In the genomic region with DNA sequence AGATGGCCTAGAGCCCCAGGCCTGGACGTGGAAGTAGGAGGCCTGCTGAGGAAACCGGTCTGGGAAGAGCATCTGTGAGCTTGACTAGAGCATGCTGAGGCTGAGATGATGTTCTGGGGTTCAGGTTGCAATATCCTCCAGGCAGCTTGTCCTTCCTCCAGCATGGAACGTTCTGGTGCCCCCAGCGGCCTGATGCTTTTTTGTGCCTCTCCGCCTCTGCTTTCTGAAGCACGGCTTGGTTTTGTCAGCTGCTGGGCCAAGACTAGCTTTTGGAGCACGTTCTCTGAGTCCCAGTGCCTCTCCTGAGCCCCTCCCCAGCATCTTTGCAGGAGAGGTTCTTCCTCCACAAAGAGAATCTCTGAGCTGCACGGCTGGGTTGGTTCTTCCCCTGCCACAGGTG, we compare ENCODE assay signal across 32 cellular contexts.
"Had no signal": no experiment of that assay in that cellular context is flagged by ENCODE, and none has a peak within 500 bp of the region (broad histone marks: within the 10 kb centered on the region; RNA-seq: fewer than 3 reads in every experiment).

No MANE protein-coding gene starts in this region.

- H3K4me1 Mint-ChIP-seq: activated CD4-positive, alpha-beta memory T cell treated with anti-CD3 and anti-CD28 coated beads, Interleukin-2, amount 10 ng/mL, durations not matched to agents 7 days and 5 days; activated CD8-positive, alpha-beta memory T cell treated with anti-CD3 and anti-CD28 coated beads, Interleukin-2, amount 10 ng/mL, durations not matched to agents 7 days and 5 days; activated naive CD4-positive, alpha-beta T cell treated with anti-CD3 and anti-CD28 coated beads, Interleukin-2, amount 10 ng/mL, durations not matched to agents 7 days and 5 days; central memory CD8-positive, alpha-beta T cell; T-cell had no signal

- H3K4me2 ChIP-seq: KMS-11 had no signal

- H3K27me3 Mint-ChIP-seq: activated naive CD8-positive, alpha-beta T cell treated with anti-CD3 and anti-CD28 coated beads for 36 hours had no signal

- H3K27ac Mint-ChIP-seq: activated CD4-positive, alpha-beta memory T cell treated with anti-CD3 and anti-CD28 coated beads, Interleukin-2, amount 10 ng/mL, durations not matched to agents 7 days and 5 days; activated CD8-positive, alpha-beta memory T cell treated with anti-CD3 and anti-CD28 coated beads, Interleukin-2, amount 10 ng/mL, durations not matched to agents 7 days and 5 days; activated naive CD8-positive, alpha-beta T cell treated with anti-CD3 and anti-CD28 coated beads for 36 hours; T-cell; T-helper 17 cell had no signal

- H3K9me3 Mint-ChIP-seq: activated CD4-positive, alpha-beta memory T cell treated with anti-CD3 and anti-CD28 coated beads, Interleukin-2, amount 10 ng/mL, durations not matched to agents 7 days and 5 days; activated naive CD4-positive, alpha-beta T cell treated with anti-CD3 and anti-CD28 coated beads, Interleukin-2, amount 10 ng/mL, durations not matched to agents 7 days and 5 days; activated naive CD8-positive, alpha-beta T cell treated with anti-CD3 and anti-CD28 coated beads for 36 hours; central memory CD8-positive, alpha-beta T cell; T-cell had no signal

- DNase-seq: activated CD4-positive, alpha-beta memory T cell treated with anti-CD3 and anti-CD28 coated beads, Interleukin-2, amount 10 ng/mL, durations not matched to agents 7 days and 5 days; activated CD4-positive, alpha-beta T cell treated with anti-CD3 and anti-CD28 coated beads for 1 hour; activated CD4-positive, alpha-beta T cell treated with anti-CD3 and anti-CD28 coated beads for 48 hours; activated CD4-positive, CD25-positive, alpha-beta regulatory T cell; activated CD8-positive, alpha-beta memory T cell treated with anti-CD3 and anti-CD28 coated beads for 24 hours; activated CD8-positive, alpha-beta memory T cell treated with anti-CD3 and anti-CD28 coated beads, Interleukin-2, amount 10 ng/mL, durations not matched to agents 7 days and 5 days; activated CD8-positive, alpha-beta memory T cell treated with anti-CD3 and anti-CD28 coated beads, Interleukin-2, amount 50 U/mL, for 48 hours; activated effector memory CD4-positive, alpha-beta T cell treated with Interleukin-2 at 50 U/mL for 16 hours; activated naive CD4-positive, alpha-beta T cell treated with anti-CD3 and anti-CD28 coated beads, Interleukin-2, amount 10 ng/mL, durations not matched to agents 7 days and 5 days; activated naive CD8-positive, alpha-beta T cell treated with anti-CD3 and anti-CD28 coated beads for 36 hours; activated T-cell treated with anti-CD3 and anti-CD28 coated beads, Interleukin-2, amount 50 U/mL, for 48 hours; amniotic stem cell; aorta; brain microvascular endothelial cell; NCI-H1105; NCI-H1417 treated with DMSO at 0.1 percent for 48 hours; NCI-H187 treated with DMSO at 0.1 percent for 48 hours; NCI-H2081; NCI-H345; NCI-H524 treated with DMSO at 0.1 percent for 48 hours; NCI-H748 treated with DMSO at 0.1 percent for 48 hours; NK-92 treated with Interleukin-12 subunit alpha and Interleukin-12 subunit beta, amount 100 ng/mL, for 24 hours; PC-3; Peyer's patch; RPMI8226; SIG-M5; T-cell; T-helper 17 cell had no signal

- H3K27me3 ChIP-seq: brain microvascular endothelial cell, cardiac muscle cell, Peyer's patch had no signal

- H3K36me3 ChIP-seq: brain microvascular endothelial cell, cardiac muscle cell, Peyer's patch had no signal

- H3K36me3 Mint-ChIP-seq: activated CD8-positive, alpha-beta memory T cell treated with anti-CD3 and anti-CD28 coated beads, Interleukin-2, amount 10 ng/mL, durations not matched to agents 7 days and 5 days; activated naive CD4-positive, alpha-beta T cell treated with anti-CD3 and anti-CD28 coated beads, Interleukin-2, amount 10 ng/mL, durations not matched to agents 7 days and 5 days; activated naive CD8-positive, alpha-beta T cell treated with anti-CD3 and anti-CD28 coated beads for 36 hours; T-cell had no signal

- H3K4me3 Mint-ChIP-seq: activated CD4-positive, alpha-beta memory T cell treated with anti-CD3 and anti-CD28 coated beads, Interleukin-2, amount 10 ng/mL, durations not matched to agents 7 days and 5 days; activated CD8-positive, alpha-beta memory T cell treated with anti-CD3 and anti-CD28 coated beads, Interleukin-2, amount 10 ng/mL, durations not matched to agents 7 days and 5 days; activated naive CD4-positive, alpha-beta T cell treated with anti-CD3 and anti-CD28 coated beads, Interleukin-2, amount 10 ng/mL, durations not matched to agents 7 days and 5 days; activated naive CD8-positive, alpha-beta T cell treated with anti-CD3 and anti-CD28 coated beads for 36 hours; central memory CD8-positive, alpha-beta T cell; T-cell; T-helper 17 cell had no signal

- H3K4me3 ChIP-seq: cardiac muscle cell, Peyer's patch had no signal

- H3K4me1 ChIP-seq: Peyer's patch had no signal

- H3K27ac ChIP-seq: brain microvascular endothelial cell, cardiac muscle cell, KMS-11, Peyer's patch, VCaP had no signal

- H3K9me3 ChIP-seq: Peyer's patch had no signal

- H3K9ac ChIP-seq: KMS-11 had no signal
